In the genomic region with DNA sequence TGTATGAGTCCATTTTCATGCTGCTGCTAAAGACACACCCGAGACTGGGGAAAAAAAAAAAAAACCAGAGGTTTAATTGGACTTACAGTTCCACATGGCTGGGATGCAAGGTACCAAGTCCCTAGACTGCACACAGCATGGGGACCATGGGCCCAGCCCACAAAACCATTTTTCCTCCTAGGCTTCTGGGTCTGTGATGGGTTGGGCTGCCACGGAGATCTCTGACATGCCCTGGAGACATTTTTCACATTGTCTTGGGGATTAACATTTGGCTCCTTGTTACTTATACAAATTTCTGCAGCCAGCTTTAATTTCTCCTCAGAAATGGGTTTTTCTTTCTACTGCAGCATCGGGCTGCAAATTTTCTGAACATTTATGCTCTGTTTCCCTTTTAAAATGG, we compare ENCODE assay signal across 29 cellular contexts.
"Had no signal": no experiment of that assay in that cellular context is flagged by ENCODE, and none has a peak within 500 bp of the region (broad histone marks: within the 10 kb centered on the region; RNA-seq: fewer than 3 reads in every experiment).

No MANE protein-coding gene starts in this region.

- FAIRE-seq: colon, endometrium, endothelial cell of umbilical vein, frontal cortex had no signal

- H3K27ac ChIP-seq: colonic mucosa, coronary artery, dorsolateral prefrontal cortex, epithelial cell of prostate, esophagus muscularis mucosa, esophagus squamous epithelium, gastrocnemius medialis, gastroesophageal sphincter, heart left ventricle, heart right ventricle had no signal

- ATAC-seq: effector memory CD8-positive, alpha-beta T cell; esophagus mucosa; foreskin keratinocyte; gastrocnemius medialis; gastroesophageal sphincter; heart left ventricle; heart right ventricle had no signal

- H3K4me3 ChIP-seq: colonic mucosa, coronary artery, dorsolateral prefrontal cortex, esophagus muscularis mucosa, esophagus squamous epithelium, gastrocnemius medialis, gastroesophageal sphincter, heart left ventricle, heart right ventricle had no signal

- H3K9me3 ChIP-seq: colonic mucosa, esophagus squamous epithelium, gastrocnemius medialis had no signal

- H3K27me3 Mint-ChIP-seq: dendritic cell treated with granulocyte-macrophage colony-stimulating factor and Interleukin-4, amounts not matched to agents 40 ng/mL and 50 ng/mL, for 4 days; effector memory CD8-positive, alpha-beta T cell had no signal

- H3K4me3 Mint-ChIP-seq: dendritic cell treated with granulocyte-macrophage colony-stimulating factor and Interleukin-4, amounts not matched to agents 40 ng/mL and 50 ng/mL, for 4 days; effector memory CD8-positive, alpha-beta T cell; endodermal cell had no signal

- H3K36me3 ChIP-seq: colonic mucosa, esophagus muscularis mucosa, esophagus squamous epithelium, gastrocnemius medialis, gastroesophageal sphincter, heart left ventricle, heart right ventricle had no signal

- H3K4me1 ChIP-seq: colonic mucosa, esophagus muscularis mucosa, esophagus squamous epithelium, gastrocnemius medialis, gastroesophageal sphincter, heart left ventricle, heart right ventricle had no signal

- H3K27ac Mint-ChIP-seq: dendritic cell treated with granulocyte-macrophage colony-stimulating factor and Interleukin-4, amounts not matched to agents 40 ng/mL and 50 ng/mL, for 4 days; effector memory CD8-positive, alpha-beta T cell; endodermal cell had no signal

- DNase-seq: colonic mucosa; cortex of kidney; dermis blood vessel endothelial cell; dorsolateral prefrontal cortex; effector CD4-positive, alpha-beta T cell; effector CD8-positive, alpha-beta T cell; effector memory CD4-positive, alpha-beta T cell; effector memory CD8-positive, alpha-beta T cell; endodermal cell; erythroblast; esophagus squamous epithelium; foreskin fibroblast; foreskin keratinocyte; foreskin melanocyte; gastrocnemius medialis; glutamatergic neuron; head of caudate nucleus; heart left ventricle; heart right ventricle had no signal

- H3K4me1 Mint-ChIP-seq: endodermal cell had no signal

- H3K27me3 ChIP-seq: colonic mucosa, dorsolateral prefrontal cortex, esophagus muscularis mucosa, esophagus squamous epithelium, foreskin keratinocyte, gastrocnemius medialis, gastroesophageal sphincter, heart left ventricle, heart right ventricle had no signal
